ENCODE assay signal across 1 cellular context in the genomic region with DNA sequence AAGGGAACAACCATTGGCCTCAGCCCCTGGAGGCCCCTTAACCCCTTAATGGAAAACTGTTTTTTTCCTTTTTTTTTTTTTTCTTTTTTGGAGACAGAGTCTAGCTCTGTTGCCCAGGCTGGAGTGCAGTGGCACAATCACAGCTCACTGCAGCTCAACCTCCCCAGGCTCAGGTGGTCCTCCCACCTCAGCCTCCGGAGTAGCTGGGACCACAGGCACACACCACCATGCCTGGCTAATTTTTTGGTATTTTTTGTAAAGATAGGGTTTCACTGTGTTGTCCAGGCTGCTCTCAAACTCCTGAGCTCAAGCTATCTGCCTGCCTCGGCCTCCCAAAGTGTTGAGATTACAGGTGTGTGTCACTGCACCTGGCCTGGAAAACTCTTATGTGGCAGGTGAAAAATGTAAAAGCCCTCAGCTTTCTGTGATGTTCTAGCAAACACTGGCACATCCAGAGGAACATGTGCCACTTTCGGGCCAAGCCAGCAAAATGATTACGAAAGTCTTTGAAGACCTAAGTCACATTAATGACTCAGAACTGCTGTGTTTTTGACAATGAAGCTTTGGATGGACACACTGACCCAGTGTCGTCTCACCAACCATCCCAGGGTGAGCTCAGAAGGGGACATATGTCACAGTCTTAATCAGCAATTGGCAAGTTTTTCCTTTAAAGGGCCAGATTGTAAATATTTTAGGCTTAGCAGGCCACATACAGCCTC.
TF ChIP-seq lines count a peak whose summit lies in the region.

No MANE protein-coding gene starts in this region.

TF ChIP-seq in IMR-90, 13 proteins besides CTCF, POLR2A, EP300 and RAD21 (continued from another document):
- TF ChIP-seq CEBPB (IDR thresholded peaks at IDR 0.05; ENCODE audit: low read depth, low read length): no peak
- TF ChIP-seq SMC3 (IDR thresholded peaks at IDR 0.05; ENCODE audit: low read depth, low read length): no peak
- TF ChIP-seq RCOR1 (IDR thresholded peaks at IDR 0.05; ENCODE audit: insufficient replicate concordance, low read length): no peak
- TF ChIP-seq CHD1 (IDR thresholded peaks at IDR 0.05; ENCODE audit: low read depth, low read length): no peak
- TF ChIP-seq MAFK (IDR thresholded peaks at IDR 0.05; ENCODE audit: low read depth, low read length): no peak
- no peak for TF ChIP-seq MAZ (IDR thresholded peaks at IDR 0.05; ENCODE audit: borderline replicate concordance, low read depth, low read length)
